ENCODE assay signal across 10 cellular contexts in genomic region chr11:1382429-1382828, GRCh38. TPM values are rescaled to one million over a fixed set of nuclear protein-coding genes. Genes with fewer than 3 reads are reported as not detected.
DNase-seq lines count a peak whose midpoint lies in the region; ATAC-seq, FAIRE-seq and TF ChIP-seq lines count a peak whose summit lies in the region.
"Had no signal": no experiment of that assay in that cellular context is flagged by ENCODE, and none has a peak within 500 bp of the region (broad histone marks: within the 10 kb centered on the region; RNA-seq: fewer than 3 reads in every experiment).

No MANE protein-coding gene starts in this region.

- 27% methylated on average over 21 of the region's 23 CpGs for WGBS in HepG2 (ENCODE audit: low lambda C conversion rate)
- WGBS in right lobe of liver (ENCODE audit: insufficient coverage, low coverage, low lambda C conversion rate, missing lambda C conversion rate), result 35% methylated on average over 14 of the region's 23 CpGs

- no peak overlapping the region for H3K27ac ChIP-seq in HepG2 (ENCODE audit: extremely low read length, insufficient read depth, low read length)
- H3K27ac ChIP-seq in right lobe of liver, result no peak overlapping the region
- H3K27ac ChIP-seq in foreskin keratinocyte, result no peak overlapping the region

- no TSS peak for BruUV-seq in HepG2 (replicated peaks; lab: Mats Ljungman, UMichigan)

- no peak for TF ChIP-seq CTCF in HepG2 (CRISPR knock-in tag; IDR thresholded peaks at IDR 0.05)
- TF ChIP-seq CTCF in right lobe of liver (IDR thresholded peaks at IDR 0.05), result no peak
- TF ChIP-seq CTCF in mesothelial cell of epicardium (IDR thresholded peaks at IDR 0.05; ENCODE audit: unreplicated experiment), result no peak
- TF ChIP-seq CTCF in foreskin keratinocyte (conservative IDR thresholded peaks at IDR 0.05), result no peak

- no peaks in the 10 kb centered on the region for H3K9me3 Mint-ChIP-seq in activated T-helper 17 cell treated with anti-CD3 and anti-CD28 coated beads, Interleukin-2, amount 50 U/mL, for 72 hours
- peaks cover 5% of the 10 kb centered on the region for H3K9me3 Mint-ChIP-seq in mesothelial cell of epicardium

- H3K4me3 Mint-ChIP-seq in activated T-helper 17 cell treated with anti-CD3 and anti-CD28 coated beads, Interleukin-2, amount 50 U/mL, for 72 hours, result peak overlapping the region; percentile 75
- peak overlapping the region; percentile 58 for H3K4me3 Mint-ChIP-seq in mesothelial cell of epicardium

- no peak overlapping the region for H3K9ac ChIP-seq in HepG2 (ENCODE audit: insufficient read depth, low read depth, low read length)

- H2AFZ ChIP-seq in HepG2 (ENCODE audit: low read length), result no peak overlapping the region

- DNase-seq in HepG2 (ENCODE audit: low spot score) (no peak), right lobe of liver (no peak), mesothelial cell of epicardium (ENCODE audit: low spot score in 2 of 2, unreplicated experiment in 2 of 2) (no peak), foreskin keratinocyte (no peak), left colon (no peak)
- DNase-seq: GOT3 had no signal

- peaks cover 4 to 46% of the 10 kb centered on the region in 2 experiments; a peak in 3 of 5 replicates for H3K27me3 ChIP-seq in HepG2 (ENCODE audit: control insufficient read depth in 1 of 2, insufficient read depth in 2 of 2, low read length in 2 of 2)
- H3K27me3 ChIP-seq in right lobe of liver, result no peaks in the 10 kb centered on the region
- H3K27me3 ChIP-seq in foreskin keratinocyte, result peaks cover 3% of the 10 kb centered on the region

- peaks cover 5% of the 10 kb centered on the region for H3K4me1 ChIP-seq in HepG2 (ENCODE audit: insufficient read depth, low read length)
- peaks cover 0 to 3% (median 0%) of the 10 kb centered on the region in 4 donors for H3K4me1 ChIP-seq in right lobe of liver
- no peaks in the 10 kb centered on the region for H3K4me1 ChIP-seq in foreskin keratinocyte

- no peak overlapping the region; a peak in 2 of 6 replicates for H3K4me3 ChIP-seq in HepG2 (replicated peaks in 1 of 3; ENCODE audit: insufficient read depth in 1 of 3, low read depth in 2 of 3, low read length in 3 of 3)
- no peak overlapping the region for H3K4me3 ChIP-seq in right lobe of liver

- H3K79me2 ChIP-seq in HepG2 (ENCODE audit: insufficient read depth, low read length), result no peaks in the 10 kb centered on the region

- H3K27me3 Mint-ChIP-seq in activated T-helper 17 cell treated with anti-CD3 and anti-CD28 coated beads, Interleukin-2, amount 50 U/mL, for 72 hours, result no peaks in the 10 kb centered on the region
- H3K27me3 Mint-ChIP-seq in mesothelial cell of epicardium (ENCODE audit: low read depth), result peaks cover 46% of the 10 kb centered on the region

- TF ChIP-seq EP300 in HepG2 (IDR thresholded peaks at IDR 0.05; ENCODE audit: low read depth in 2 of 2, low read length in 2 of 2), result no peak
- no peak for TF ChIP-seq EP300 in HepG2 (CRISPR knock-in tag; IDR thresholded peaks at IDR 0.05; ENCODE audit: borderline replicate concordance)

- in situ Hi-C loops in HepG2 (cut with HindIII; ENCODE audit: extremely low pct_ligation_motif_present, low pct_unique_long_range_greater_than_20kb), result loop anchor here (10.0 kb wide), 1 partner anchor 88 kb away; no protein-coding TSS in a partner anchor

- no peaks in the 10 kb centered on the region for H3K9me3 ChIP-seq in HepG2 (ENCODE audit: low read length)
- no peaks in the 10 kb centered on the region for H3K9me3 ChIP-seq in right lobe of liver

- H3K36me3 Mint-ChIP-seq in activated T-helper 17 cell treated with anti-CD3 and anti-CD28 coated beads, Interleukin-2, amount 50 U/mL, for 72 hours (ENCODE audit: low read depth), result no peaks in the 10 kb centered on the region
- no peaks in the 10 kb centered on the region for H3K36me3 Mint-ChIP-seq in mesothelial cell of epicardium

- ATAC-seq in HepG2 (peak; percentile 25), right lobe of liver (no peak), foreskin keratinocyte (no peak), GM21381 (IDR thresholded peaks at IDR 0.05; ENCODE audit: unreplicated experiment) (no peak), left colon (no peak), GM18867 (IDR thresholded peaks at IDR 0.05; ENCODE audit: unreplicated experiment) (no peak)
- ATAC-seq in activated T-helper 17 cell treated with anti-CD3 and anti-CD28 coated beads, Interleukin-2, amount 50 U/mL, for 72 hours (replicated peaks), result no peak

- no peak for TF ChIP-seq RAD21 in HepG2 (CRISPR knock-in tag; IDR thresholded peaks at IDR 0.05)

- H3K36me3 ChIP-seq in HepG2 (replicated peaks in 1 of 2; ENCODE audit: control insufficient read depth in 1 of 2, insufficient read depth in 2 of 2, low read length in 2 of 2) (no peaks in the 10 kb centered on the region), right lobe of liver (no peaks in the 10 kb centered on the region)
- H3K36me3 ChIP-seq: heart right ventricle had no signal

- TF ChIP-seq POLR2A in HepG2 (IDR thresholded peaks at IDR 0.05; ENCODE audit: insufficient read depth in 1 of 2, low read depth in 2 of 2, low read length in 2 of 2), result no peak
- TF ChIP-seq POLR2A in right lobe of liver (IDR thresholded peaks at IDR 0.05), result no peak

- intact Hi-C loops in HepG2 (cut with micrococcal nuclease; ENCODE audit: unreplicated experiment), result loop anchor here (10.0 kb wide), 1 partner anchor 78 kb away; the partner anchor contains the start of gene TOLLIP
- intact Hi-C loops in right lobe of liver (cut with DNase I), result no loop called here
- intact Hi-C loops in left colon (cut with DNase I, micrococcal nuclease), result no loop called here

- H4K20me1 ChIP-seq in HepG2 (ENCODE audit: insufficient read depth, low read length), result no peaks in the 10 kb centered on the region

- H3K4me1 Mint-ChIP-seq in activated T-helper 17 cell treated with anti-CD3 and anti-CD28 coated beads, Interleukin-2, amount 50 U/mL, for 72 hours, result peaks cover 9% of the 10 kb centered on the region
- H3K4me1 Mint-ChIP-seq in mesothelial cell of epicardium, result peaks cover 1% of the 10 kb centered on the region

- H3K27ac Mint-ChIP-seq in activated T-helper 17 cell treated with anti-CD3 and anti-CD28 coated beads, Interleukin-2, amount 50 U/mL, for 72 hours, result peak overlapping the region; percentile 84
- H3K27ac Mint-ChIP-seq in mesothelial cell of epicardium, result no peak overlapping the region

- POLR2A ChIA-PET in HepG2 (lab: Yijun Ruan, JAX), result no interaction called here

- H3K4me2 ChIP-seq in HepG2 (ENCODE audit: low read depth, low read length), result peak overlapping the region; percentile 71

- CTCF ChIA-PET in HepG2 (lab: Yijun Ruan, JAX; ENCODE audit: low intra/inter-chr PET ratio, low total read pairs), result no interaction called here

- no peak for FAIRE-seq in HepG2 (lab: Jason Lieb, UNC)

TF ChIP-seq in HepG2, 621 proteins besides CTCF, POLR2A, EP300 and RAD21:
- no peak for TF ChIP-seq TAF15 (IDR thresholded peaks at IDR 0.05; ENCODE audit: low read depth, low read length, poor library complexity, severe bottlenecking)
- 0 out of 2 replicates have a peak, but pooled peaks have one; percentile 34 for TF ChIP-seq SRY (CRISPR knock-in tag; IDR thresholded peaks at IDR 0.05)
- peak; percentile 20; the same call in 1 of the 2 replicates for TF ChIP-seq ZNF776 (CRISPR knock-in tag; IDR thresholded peaks at IDR 0.05)
- TF ChIP-seq ZBTB42 (CRISPR knock-in tag; IDR thresholded peaks at IDR 0.05), result no peak

RNA-seq across cellular contexts. Expression of gene BRSK2, which starts 7.3 kb away (rescaled TPM):
- total RNA-seq in HepG2 (2016; rRNA removed; fragmentation: Illumina TruSeq; extraction: Trizol) (0.84 and 1.1 TPM in 2 replicates), right lobe of liver (under 1 TPM in 2 of 6 experiments, not detected in 4; 0.12 to 0.49 TPM), mesothelial cell of epicardium (4.6 to 6.8 TPM (median 4.9 TPM) in 3 replicates), foreskin keratinocyte (0.18 and 0.34 TPM in 2 replicates), left colon (under 1 TPM; 0.53 to 0.79 TPM)
- total RNA-seq in HepG2 (2016; cell fraction: cytosol; rRNA removed; fragmentation: Illumina TruSeq; extraction: Trizol; ENCODE audit: low read depth), result 0.35 and 0.40 TPM in 2 replicates
- 0.19 and 0.93 TPM in 2 replicates for total RNA-seq in HepG2 (2016; cell fraction: insoluble cytoplasmic fraction; rRNA removed; fragmentation: Illumina TruSeq; extraction: Trizol)
- total RNA-seq in HepG2 (2016; cell fraction: membrane; rRNA removed; fragmentation: Illumina TruSeq; extraction: Trizol), result 1.1 and 1.3 TPM in 2 replicates
- total RNA-seq in HepG2 (2016; cell fraction: nucleus; rRNA removed; fragmentation: Illumina TruSeq; extraction: Trizol), result 1.3 and 1.7 TPM in 2 replicates
- polyA plus RNA-seq in HepG2 (2011; rRNA removed) (0.74 and 2.3 TPM in 2 replicates), foreskin keratinocyte (0.08 and 0.18 TPM in 2 replicates)
- 0.62 and 0.65 TPM in 2 replicates for polyA plus RNA-seq in HepG2 (2011; cell fraction: cytosol; rRNA removed)
- polyA plus RNA-seq in HepG2 (2011; cell fraction: nucleus; rRNA removed), result 7.2 and 9.9 TPM in 2 replicates
- 0.54 and 1.4 TPM in 2 replicates for polyA plus RNA-seq in HepG2 (2012)
- 0.18 and 0.59 TPM in 2 replicates for polyA plus RNA-seq in HepG2 (2016; cell fraction: cytosol; fragmentation: Illumina TruSeq; extraction: Trizol; ENCODE audit: low read depth)
- polyA plus RNA-seq in HepG2 (2016; cell fraction: insoluble cytoplasmic fraction; fragmentation: Illumina TruSeq; extraction: Trizol; ENCODE audit: low read depth), result 0.59 and 0.72 TPM in 2 replicates
- 0.64 and 0.85 TPM in 2 replicates for polyA plus RNA-seq in HepG2 (2016; cell fraction: membrane; fragmentation: Illumina TruSeq; extraction: Trizol; ENCODE audit: low read depth)
- polyA plus RNA-seq in HepG2 (2016; cell fraction: nucleus; fragmentation: Illumina TruSeq; extraction: Trizol; ENCODE audit: insufficient read depth, low read depth), result 1.8 and 3.3 TPM in 2 replicates
- 0.62 and 1.2 TPM in 2 replicates for polyA minus RNA-seq in HepG2 (2011; rRNA and poly(A)+ RNA removed; ENCODE audit: low replicate concordance)
- polyA minus RNA-seq in HepG2 (2011; cell fraction: cytosol; rRNA and poly(A)+ RNA removed), result 0.88 and 1.3 TPM in 2 replicates
- 0.90 and 3.0 TPM in 2 replicates for polyA minus RNA-seq in HepG2 (2011; cell fraction: nucleus; rRNA and poly(A)+ RNA removed)
- 1 to 10 TPM in 1 of 2 donors, under 1 TPM in 1; 0.09 to 3.3 TPM for total RNA-seq in activated T-helper 17 cell treated with anti-CD3 and anti-CD28 coated beads, Interleukin-2, amount 50 U/mL, for 72 hours
